15 cellular contexts compared by ENCODE assay signal in genomic region chr13:109509154-109509905, GRCh38.
DNase-seq lines count a peak whose midpoint lies in the region; ATAC-seq and TF ChIP-seq lines count a peak whose summit lies in the region.
"Had no signal": no experiment of that assay in that cellular context is flagged by ENCODE, and none has a peak within 500 bp of the region (broad histone marks: within the 10 kb centered on the region; RNA-seq: fewer than 3 reads in every experiment).

No MANE protein-coding gene starts in this region.

- ATAC-seq in Right ventricle myocardium superior (ENCODE audit: poor library complexity) (peak; percentile 39), upper lobe of right lung (peak; percentile 68), HG02759 (IDR thresholded peaks at IDR 0.05; ENCODE audit: unreplicated experiment) (no peak)
- no peak for ATAC-seq in activated CD8-positive, alpha-beta T cell treated with anti-CD3 and anti-CD28 coated beads, Interleukin-2, amount 10 ng/mL, durations not matched to agents 7 days and 5 days

- no peaks in the 10 kb centered on the region for H3K4me1 ChIP-seq in upper lobe of right lung

- CTCF ChIA-PET in activated CD8-positive, alpha-beta T cell treated with anti-CD3 and anti-CD28 coated beads, Interleukin-2, amount 10 ng/mL, durations not matched to agents 7 days and 5 days (lab: Charles Lee): no interaction called here

- intact Hi-C loops in Right ventricle myocardium superior (cut with DNase I): no loop called here
- intact Hi-C loops in cardiac septum (cut with DNase I): no loop called here
- intact Hi-C loops in upper lobe of right lung (cut with DNase I): no loop called here

- peak overlapping the region; percentile 90 for H3K27ac ChIP-seq in VCaP
- H3K27ac ChIP-seq in upper lobe of right lung: no peak overlapping the region

- POLR2A ChIA-PET in activated CD8-positive, alpha-beta T cell treated with anti-CD3 and anti-CD28 coated beads, Interleukin-2, amount 10 ng/mL, durations not matched to agents 7 days and 5 days (lab: Charles Lee): interaction anchor here (0.6 kb wide), 1 partner anchor 392 kb away, joined by 4 read pairs; no protein-coding TSS in a partner anchor

- H3K27ac Mint-ChIP-seq in activated CD8-positive, alpha-beta T cell treated with anti-CD3 and anti-CD28 coated beads, Interleukin-2, amount 10 ng/mL, durations not matched to agents 7 days and 5 days: no peak overlapping the region
- H3K27ac Mint-ChIP-seq: activated naive CD8-positive, alpha-beta T cell treated with anti-CD3 and anti-CD28 coated beads, Interleukin-2, amount 10 ng/mL, durations not matched to agents 7 days and 5 days; dendritic cell treated with granulocyte-macrophage colony-stimulating factor and Interleukin-4, amounts not matched to agents 40 ng/mL and 50 ng/mL, for 4 days had no signal

- no peaks in the 10 kb centered on the region for H3K36me3 Mint-ChIP-seq in activated CD8-positive, alpha-beta T cell treated with anti-CD3 and anti-CD28 coated beads, Interleukin-2, amount 10 ng/mL, durations not matched to agents 7 days and 5 days (ENCODE audit: low read depth)
- H3K36me3 Mint-ChIP-seq: activated naive CD8-positive, alpha-beta T cell treated with anti-CD3 and anti-CD28 coated beads, Interleukin-2, amount 10 ng/mL, durations not matched to agents 7 days and 5 days had no signal

- H3K4me1 Mint-ChIP-seq in activated CD8-positive, alpha-beta T cell treated with anti-CD3 and anti-CD28 coated beads, Interleukin-2, amount 10 ng/mL, durations not matched to agents 7 days and 5 days (ENCODE audit: low read depth): no peaks in the 10 kb centered on the region
- H3K4me1 Mint-ChIP-seq: activated naive CD8-positive, alpha-beta T cell treated with anti-CD3 and anti-CD28 coated beads, Interleukin-2, amount 10 ng/mL, durations not matched to agents 7 days and 5 days had no signal

- H3K9me3 Mint-ChIP-seq in activated CD8-positive, alpha-beta T cell treated with anti-CD3 and anti-CD28 coated beads, Interleukin-2, amount 10 ng/mL, durations not matched to agents 7 days and 5 days (ENCODE audit: insufficient read depth): no peaks in the 10 kb centered on the region

- H3K27me3 Mint-ChIP-seq in activated CD8-positive, alpha-beta T cell treated with anti-CD3 and anti-CD28 coated beads, Interleukin-2, amount 10 ng/mL, durations not matched to agents 7 days and 5 days (ENCODE audit: low read depth): no peaks in the 10 kb centered on the region

- TF ChIP-seq CTCF in VCaP (conservative IDR thresholded peaks at IDR 0.05): no peak
- no peak for TF ChIP-seq CTCF in upper lobe of right lung (IDR thresholded peaks at IDR 0.05)

- no peaks in the 10 kb centered on the region for H3K36me3 ChIP-seq in upper lobe of right lung

- DNase-seq in Right ventricle myocardium superior (no peak), cardiac septum (ENCODE audit: low spot score) (no peak), fibroblast of the conjunctiva (ENCODE audit: low read depth) (peak; percentile 4), upper lobe of right lung (no peak), cortex of kidney (lab: John Stamatoyannopoulos, UW) (no peak)
- DNase-seq in activated CD8-positive, alpha-beta T cell treated with anti-CD3 and anti-CD28 coated beads, Interleukin-2, amount 10 ng/mL, durations not matched to agents 7 days and 5 days: no peak
- DNase-seq: activated CD4-positive, CD25-positive, alpha-beta regulatory T cell treated with anti-CD3 and anti-CD28 coated beads, Interleukin-2, amount 50 U/mL, for 72 hours; activated naive CD8-positive, alpha-beta T cell treated with anti-CD3 and anti-CD28 coated beads, Interleukin-2, amount 10 ng/mL, durations not matched to agents 7 days and 5 days; DMS79; NCI-H1436; substantia nigra had no signal

- no peak overlapping the region for H3K4me3 ChIP-seq in upper lobe of right lung
- H3K4me3 ChIP-seq: smooth muscle cell had no signal

- no peaks in the 10 kb centered on the region for H3K27me3 ChIP-seq in upper lobe of right lung

- no peak overlapping the region for H3K4me3 Mint-ChIP-seq in activated CD8-positive, alpha-beta T cell treated with anti-CD3 and anti-CD28 coated beads, Interleukin-2, amount 10 ng/mL, durations not matched to agents 7 days and 5 days
- H3K4me3 Mint-ChIP-seq: activated naive CD8-positive, alpha-beta T cell treated with anti-CD3 and anti-CD28 coated beads, Interleukin-2, amount 10 ng/mL, durations not matched to agents 7 days and 5 days; dendritic cell treated with granulocyte-macrophage colony-stimulating factor and Interleukin-4, amounts not matched to agents 40 ng/mL and 50 ng/mL, for 4 days had no signal

- no peaks in the 10 kb centered on the region for H3K9me3 ChIP-seq in upper lobe of right lung

Comparison
In these comparisons a context has a peak if more than half of its experiments do, and no peak if none do; other contexts are left out.
1. ATAC-seq: peak in Right ventricle myocardium superior (single experiment) and upper lobe of right lung (single experiment); none in activated CD8-positive, alpha-beta T cell treated with anti-CD3 and anti-CD28 coated beads, Interleukin-2, amount 10 ng/mL, durations not matched to agents 7 days and 5 days (single experiment) and HG02759 (single experiment).